13 cellular contexts compared by ENCODE assay signal in genomic region chr6:30748851-30749540, GRCh38. TPM values are rescaled to one million over a fixed set of nuclear protein-coding genes. Genes with fewer than 3 reads are reported as not detected.
A peak's percentile ranks its signal among the peaks of the same experiment; 100 is the strongest.
DNase-seq lines count a peak whose midpoint lies in the region; ATAC-seq, FAIRE-seq and TF ChIP-seq lines count a peak whose summit lies in the region.
"Had no signal": no experiment of that assay in that cellular context is flagged by ENCODE, and none has a peak within 500 bp of the region (broad histone marks: within the 10 kb centered on the region; RNA-seq: fewer than 3 reads in every experiment).

No MANE protein-coding gene starts in this region.

- dilution Hi-C loops in keratinocyte (cut with MboI; ENCODE audit: extremely low pct_ligation_motif_present, low sequenced_read_pairs) = no loop called here

- H3K4me1 ChIP-seq in adipocyte (ENCODE audit: control insufficient read depth, insufficient read depth, low read length) (peaks cover 27% of the 10 kb centered on the region), keratinocyte (ENCODE audit: control insufficient read depth, extremely low read depth, insufficient read depth, low read length) (peaks cover 74% of the 10 kb centered on the region)

- peaks cover 2% of the 10 kb centered on the region for H4K20me1 ChIP-seq in keratinocyte (ENCODE audit: control insufficient read depth, extremely low read depth, insufficient read depth, low read length)

- no peak for DNase-seq in HFFc6
- peak; percentile 65 for DNase-seq in adipocyte (ENCODE audit: low read depth)
- peak; percentile 92 for DNase-seq in keratinocyte (ENCODE audit: low read depth, low spot score)
- DNase-seq in endothelial cell (ENCODE audit: low spot score) = no peak
- DNase-seq in GF-D8 (lab: John Stamatoyannopoulos, UW) = no peak
- DNase-seq: activated T-cell treated with anti-CD3 and anti-CD28 coated beads, Interleukin-2, amount 50 U/mL, for 24 hours; cerebellar nuclear complex; hypothalamus; natural killer cell had no signal

- H3K27me3 ChIP-seq in adipocyte (replicated peaks; ENCODE audit: control insufficient read depth, insufficient read depth, low read length) = no peaks in the 10 kb centered on the region
- no peaks in the 10 kb centered on the region for H3K27me3 ChIP-seq in keratinocyte (ENCODE audit: control insufficient read depth, extremely low read depth, insufficient read depth, low read length)

- H3K27ac Mint-ChIP-seq in HFFc6 (peak overlapping the region; percentile 87), endothelial cell (ENCODE audit: unreplicated experiment) (no peak overlapping the region)
- H3K27ac Mint-ChIP-seq: activated T-cell treated with anti-CD3 and anti-CD28 coated beads, Interleukin-2, amount 50 U/mL, for 24 hours had no signal

- H3K79me2 ChIP-seq in keratinocyte (ENCODE audit: control insufficient read depth, insufficient read depth, low read length) = peaks cover 2% of the 10 kb centered on the region

- H3K27me3 Mint-ChIP-seq in HFFc6 (ENCODE audit: insufficient read depth) = peaks cover 2% of the 10 kb centered on the region; the same call in 1 of the 2 replicates
- no peaks in the 10 kb centered on the region for H3K27me3 Mint-ChIP-seq in endothelial cell (ENCODE audit: unreplicated experiment)
- H3K27me3 Mint-ChIP-seq: activated T-cell treated with anti-CD3 and anti-CD28 coated beads, Interleukin-2, amount 50 U/mL, for 24 hours had no signal

- H3K4me3 ChIP-seq in adipocyte (ENCODE audit: low read length) (no peak overlapping the region), keratinocyte (ENCODE audit: control insufficient read depth in 2 of 3, extremely low read depth in 1 of 3, insufficient read depth in 2 of 3, low read depth in 1 of 3, low read length in 3 of 3) (peak overlapping the region in 2 of 3 experiments; percentile 40 to 43), skin epidermis (no peak overlapping the region)

- TF ChIP-seq CTCF in HFFc6 (IDR thresholded peaks at IDR 0.05) = no peak
- TF ChIP-seq CTCF in keratinocyte (optimal IDR thresholded peaks at IDR 0.05 in 1 of 3, IDR thresholded peaks at IDR 0.05 in 1 of 3, conservative IDR thresholded peaks at IDR 0.05 in 1 of 3; ENCODE audit: extremely low read depth in 1 of 3, insufficient read depth in 2 of 3, low read length in 3 of 3) = no peak
- no peak for TF ChIP-seq CTCF in endothelial cell (IDR thresholded peaks at IDR 0.05; ENCODE audit: unreplicated experiment)

- FAIRE-seq in keratinocyte (lab: Jason Lieb, UNC) = peak; percentile 23
- FAIRE-seq: H54 had no signal

- H3K9me3 ChIP-seq in adipocyte (ENCODE audit: control insufficient read depth, low read length) (no peaks in the 10 kb centered on the region), keratinocyte (ENCODE audit: control insufficient read depth, low read depth, low read length) (no peaks in the 10 kb centered on the region)

- H3K36me3 ChIP-seq in adipocyte (ENCODE audit: control insufficient read depth, insufficient read depth, low read length, severe bottlenecking) (no peaks in the 10 kb centered on the region), keratinocyte (ENCODE audit: control insufficient read depth in 2 of 2, extremely low read depth in 1 of 2, insufficient read depth in 2 of 2, low read length in 2 of 2) (no peaks in the 10 kb centered on the region)

- ATAC-seq in HG03097 (IDR thresholded peaks at IDR 0.05; ENCODE audit: low FRiP score, unreplicated experiment) (no peak), GM18867 (IDR thresholded peaks at IDR 0.05; ENCODE audit: unreplicated experiment) (no peak)
- ATAC-seq: natural killer cell had no signal

- no peak overlapping the region for H2AFZ ChIP-seq in keratinocyte (ENCODE audit: control insufficient read depth, low read length)

- H3K27ac ChIP-seq in keratinocyte (ENCODE audit: control insufficient read depth, insufficient read depth, low read length) = peak overlapping the region; percentile 98
- H3K27ac ChIP-seq in skin epidermis = peak overlapping the region in 19 of 21 experiments; percentile 31 to 96 (median 81)

- H3K9me3 Mint-ChIP-seq in HFFc6 (no peaks in the 10 kb centered on the region), endothelial cell (ENCODE audit: unreplicated experiment) (no peaks in the 10 kb centered on the region)
- H3K9me3 Mint-ChIP-seq: activated T-cell treated with anti-CD3 and anti-CD28 coated beads, Interleukin-2, amount 50 U/mL, for 24 hours; natural killer cell had no signal

- peaks cover 81% of the 10 kb centered on the region for H3K4me1 Mint-ChIP-seq in HFFc6 (ENCODE audit: low read depth)
- H3K4me1 Mint-ChIP-seq in endothelial cell (ENCODE audit: unreplicated experiment) = peaks cover 21% of the 10 kb centered on the region

- H3K4me3 Mint-ChIP-seq in HFFc6 (peak overlapping the region; percentile 18), endothelial cell (ENCODE audit: unreplicated experiment) (no peak overlapping the region)
- H3K4me3 Mint-ChIP-seq: activated T-cell treated with anti-CD3 and anti-CD28 coated beads, Interleukin-2, amount 50 U/mL, for 24 hours; natural killer cell had no signal

- H3K9ac ChIP-seq in adipocyte (ENCODE audit: low read length) = no peak overlapping the region
- peak overlapping the region; percentile 84 for H3K9ac ChIP-seq in keratinocyte (ENCODE audit: control insufficient read depth, extremely low read depth, insufficient read depth, low read length)

- H3K9me1 ChIP-seq in keratinocyte (ENCODE audit: control insufficient read depth, extremely low read depth, insufficient read depth, low read length) = no peaks in the 10 kb centered on the region

- H3K36me3 Mint-ChIP-seq in HFFc6 (ENCODE audit: low read depth) = peaks cover under 1% of the 10 kb centered on the region
- H3K36me3 Mint-ChIP-seq in endothelial cell (ENCODE audit: low read depth, unreplicated experiment) = no peaks in the 10 kb centered on the region
- H3K36me3 Mint-ChIP-seq: natural killer cell had no signal

- peak overlapping the region; percentile 79 for H3K4me2 ChIP-seq in keratinocyte (ENCODE audit: control insufficient read depth, extremely low read depth, insufficient read depth, low read depth, low read length)

RNA-seq across cellular contexts. Expression of gene IER3, which starts 4.6 kb away (rescaled TPM):
- 10 to 100 TPM; 38.1 to 62.4 (median 60.2) TPM for total RNA-seq in HFFc6 (2021; fragmentation: NEBNext Ultra II Directional; extraction: Animal tissue kit (Norgen Biotek cat#: 25700))
- polyA plus RNA-seq in keratinocyte = 171 to 289 TPM (median 277 TPM) in 3 replicates
- polyA plus RNA-seq in keratinocyte (2011; ENCODE audit: low read depth) = 212 TPM
- 139 and 176 TPM in 2 replicates for polyA plus RNA-seq in keratinocyte (2011; cell fraction: cytosol; rRNA removed)
- 516 and 549 TPM in 2 replicates for polyA plus RNA-seq in keratinocyte (2011; cell fraction: nucleus; rRNA removed)
- 226 and 373 TPM in 2 replicates for polyA plus RNA-seq in keratinocyte (2012; ENCODE audit: low replicate concordance)
- polyA minus RNA-seq in keratinocyte = 46.6 to 116 TPM (median 58.4 TPM) in 3 replicates
- 239 TPM for polyA minus RNA-seq in keratinocyte (2011; cell fraction: cytosol; rRNA and poly(A)+ RNA removed)
- polyA minus RNA-seq in keratinocyte (2011; cell fraction: nucleus; rRNA and poly(A)+ RNA removed) = 82.4 and 85.6 TPM in 2 replicates
- total RNA-seq in endothelial cell (ENCODE audit: unreplicated experiment) = 4.8 TPM

RNA-seq across cellular contexts. Expression of gene FLOT1, which starts 6.5 kb away (rescaled TPM):
- 100 to 1,000 TPM; 218 to 286 (median 236) TPM for total RNA-seq in HFFc6 (2021; fragmentation: NEBNext Ultra II Directional; extraction: Animal tissue kit (Norgen Biotek cat#: 25700))
- 21.6 to 23.8 TPM (median 22.1 TPM) in 3 replicates for polyA plus RNA-seq in keratinocyte
- polyA plus RNA-seq in keratinocyte (2011; ENCODE audit: low read depth) = 52.5 TPM
- 14.9 and 21.3 TPM in 2 replicates for polyA plus RNA-seq in keratinocyte (2011; cell fraction: cytosol; rRNA removed)
- 21.6 and 22.0 TPM in 2 replicates for polyA plus RNA-seq in keratinocyte (2011; cell fraction: nucleus; rRNA removed)
- polyA plus RNA-seq in keratinocyte (2012; ENCODE audit: low replicate concordance) = 19.5 and 22.0 TPM in 2 replicates
- polyA minus RNA-seq in keratinocyte = 23.2 to 52.7 TPM (median 25.6 TPM) in 3 replicates
- polyA minus RNA-seq in keratinocyte (2011; cell fraction: cytosol; rRNA and poly(A)+ RNA removed) = 16.3 TPM
- 14.8 and 19.5 TPM in 2 replicates for polyA minus RNA-seq in keratinocyte (2011; cell fraction: nucleus; rRNA and poly(A)+ RNA removed)
- total RNA-seq in endothelial cell (ENCODE audit: unreplicated experiment) = 136 TPM

RNA-seq across cellular contexts. Expression of gene TUBB, which starts 28.8 kb away (rescaled TPM):
- total RNA-seq in HFFc6 (2021; fragmentation: NEBNext Ultra II Directional; extraction: Animal tissue kit (Norgen Biotek cat#: 25700)) = 1,000 to 10,000 TPM; 1,052 to 1,712 (median 1,589) TPM
- polyA plus RNA-seq in keratinocyte = 1,010 to 1,517 TPM (median 1,159 TPM) in 3 replicates
- 84.6 TPM for polyA plus RNA-seq in keratinocyte (2011; ENCODE audit: low read depth)
- 1,081 and 1,086 TPM in 2 replicates for polyA plus RNA-seq in keratinocyte (2011; cell fraction: cytosol; rRNA removed)
- polyA plus RNA-seq in keratinocyte (2011; cell fraction: nucleus; rRNA removed) = 643 and 747 TPM in 2 replicates
- polyA plus RNA-seq in keratinocyte (2012; ENCODE audit: low replicate concordance) = 276 and 1,138 TPM in 2 replicates
- polyA minus RNA-seq in keratinocyte = 1,680 to 1,870 TPM (median 1,801 TPM) in 3 replicates
- polyA minus RNA-seq in keratinocyte (2011; cell fraction: cytosol; rRNA and poly(A)+ RNA removed) = 842 TPM
- 371 and 465 TPM in 2 replicates for polyA minus RNA-seq in keratinocyte (2011; cell fraction: nucleus; rRNA and poly(A)+ RNA removed)
- total RNA-seq in endothelial cell (ENCODE audit: unreplicated experiment) = 1,094 TPM

RNA-seq across cellular contexts. Expression of gene MDC1, which starts 31.9 kb away (rescaled TPM):
- total RNA-seq in HFFc6 (2021; fragmentation: NEBNext Ultra II Directional; extraction: Animal tissue kit (Norgen Biotek cat#: 25700)) = 10 to 100 TPM; 18.4 to 31.9 (median 28.1) TPM
- 4.2 to 10.0 TPM (median 6.9 TPM) in 3 replicates for polyA plus RNA-seq in keratinocyte
- polyA plus RNA-seq in keratinocyte (2011; ENCODE audit: low read depth) = 2.8 TPM
- polyA plus RNA-seq in keratinocyte (2011; cell fraction: cytosol; rRNA removed) = 5.3 TPM in 2 replicates
- polyA plus RNA-seq in keratinocyte (2011; cell fraction: nucleus; rRNA removed) = 25.1 and 29.9 TPM in 2 replicates
- polyA plus RNA-seq in keratinocyte (2012; ENCODE audit: low replicate concordance) = 5.5 and 41.2 TPM in 2 replicates
- polyA minus RNA-seq in keratinocyte = 5.6 to 43.2 TPM (median 10.2 TPM) in 3 replicates
- 4.2 TPM for polyA minus RNA-seq in keratinocyte (2011; cell fraction: cytosol; rRNA and poly(A)+ RNA removed)
- 9.6 and 14.6 TPM in 2 replicates for polyA minus RNA-seq in keratinocyte (2011; cell fraction: nucleus; rRNA and poly(A)+ RNA removed)
- total RNA-seq in endothelial cell (ENCODE audit: unreplicated experiment) = 51.7 TPM

RNA-seq across cellular contexts. Expression of gene NRM, which starts 58.2 kb away (rescaled TPM):
- 10 to 100 TPM; 16.3 to 35.1 (median 31.1) TPM for total RNA-seq in HFFc6 (2021; fragmentation: NEBNext Ultra II Directional; extraction: Animal tissue kit (Norgen Biotek cat#: 25700))
- 2.7 to 17.8 TPM (median 7.0 TPM) in 3 replicates for polyA plus RNA-seq in keratinocyte
- not detected for polyA plus RNA-seq in keratinocyte (2011; ENCODE audit: low read depth)
- polyA plus RNA-seq in keratinocyte (2011; cell fraction: cytosol; rRNA removed) = 7.1 and 7.7 TPM in 2 replicates
- 7.6 and 8.5 TPM in 2 replicates for polyA plus RNA-seq in keratinocyte (2011; cell fraction: nucleus; rRNA removed)
- polyA plus RNA-seq in keratinocyte (2012; ENCODE audit: low replicate concordance) = 3.8 and 17.2 TPM in 2 replicates
- polyA minus RNA-seq in keratinocyte = 6.0 to 32.4 TPM (median 11.8 TPM) in 3 replicates
- polyA minus RNA-seq in keratinocyte (2011; cell fraction: cytosol; rRNA and poly(A)+ RNA removed) = 9.2 TPM
- polyA minus RNA-seq in keratinocyte (2011; cell fraction: nucleus; rRNA and poly(A)+ RNA removed) = 1.9 and 3.2 TPM in 2 replicates
- 26.0 TPM for total RNA-seq in endothelial cell (ENCODE audit: unreplicated experiment)

Comparison
In these comparisons a context has a peak if more than half of its experiments do, and no peak if none do; other contexts are left out.
1. DNase-seq: peak in adipocyte (single experiment) and keratinocyte (single experiment); none in HFFc6 (single experiment), endothelial cell (single experiment) and GF-D8 (single experiment).
2. H3K4me3 ChIP-seq: peak in keratinocyte (2 of 3); none in adipocyte (single experiment) and skin epidermis (0 of 7).